In the genomic region with DNA sequence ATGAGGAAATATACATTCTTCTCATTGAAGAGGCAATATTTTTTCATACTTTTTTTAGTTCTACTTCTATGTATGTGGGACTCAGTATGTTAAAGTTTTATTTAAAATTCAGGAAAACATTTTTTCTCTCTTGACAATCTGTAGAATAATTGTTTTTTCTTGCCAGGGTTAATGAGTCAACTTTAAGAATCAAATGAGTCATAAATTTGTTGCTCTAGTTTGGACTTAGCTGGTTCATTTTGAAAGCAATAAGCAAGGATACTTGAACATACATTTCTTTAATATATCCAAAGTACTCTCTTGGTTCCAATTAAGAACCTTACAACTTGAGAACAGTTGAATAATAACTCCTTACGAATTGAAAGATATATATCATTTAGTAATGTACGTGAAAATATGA, we compare ENCODE assay signal across 17 cellular contexts.
"Had no signal": no experiment of that assay in that cellular context is flagged by ENCODE, and none has a peak within 500 bp of the region (broad histone marks: within the 10 kb centered on the region; RNA-seq: fewer than 3 reads in every experiment).

No MANE protein-coding gene starts in this region.

- DNase-seq: activated CD4-positive, CD25-positive, alpha-beta regulatory T cell treated with anti-CD3 and anti-CD28 coated beads, Interleukin-2, amount 50 U/mL, for 72 hours; activated naive CD4-positive, alpha-beta T cell treated with Interleukin-2 at 50 U/mL for 16 hours; caudate nucleus; glutamatergic neuron; hypothalamus; nephron progenitor cell; occipital lobe; right cardiac atrium; small intestine; stimulated activated CD4-positive, alpha-beta T cell treated with anti-CD3 and anti-CD28 coated beads, Interleukin-4, amount 100 ng/mL, for 24 hours; stimulated activated naive CD4-positive, alpha-beta T cell treated with Interleukin-2 at 50 U/mL for 16 hours; substantia nigra had no signal

- H3K9me3 ChIP-seq: ascending aorta, esophagus muscularis mucosa, tibial nerve, vagina had no signal

- H3K36me3 ChIP-seq: ascending aorta, esophagus muscularis mucosa, tibial nerve, vagina had no signal

- ATAC-seq: right cardiac atrium had no signal

- H3K9me3 Mint-ChIP-seq: nephron progenitor cell had no signal

- H3K4me3 Mint-ChIP-seq: nephron progenitor cell had no signal

- H3K27me3 ChIP-seq: ascending aorta, esophagus muscularis mucosa, tibial nerve, vagina had no signal

- H3K4me1 ChIP-seq: ascending aorta, esophagus muscularis mucosa, tibial nerve, vagina had no signal

- H3K27ac Mint-ChIP-seq: nephron progenitor cell, progenitor cell of endocrine pancreas had no signal

- H3K4me1 Mint-ChIP-seq: nephron progenitor cell had no signal

- H3K4me3 ChIP-seq: ascending aorta, esophagus muscularis mucosa, tibial nerve, vagina had no signal

- H3K27ac ChIP-seq: ascending aorta, esophagus muscularis mucosa, tibial nerve, vagina had no signal
